8 cellular contexts compared by ENCODE assay signal in genomic region chr1:8169364-8170058, GRCh38.
DNase-seq lines count a peak whose midpoint lies in the region; ATAC-seq and TF ChIP-seq lines count a peak whose summit lies in the region.

No MANE protein-coding gene starts in this region.

- H2AFZ ChIP-seq in parathyroid adenoma: peak overlapping the region; percentile 45

- ATAC-seq in HG02759 (IDR thresholded peaks at IDR 0.05; ENCODE audit: unreplicated experiment) (peak; percentile 77), GM18511 (IDR thresholded peaks at IDR 0.05; ENCODE audit: unreplicated experiment) (no peak)
- peak; percentile 84 for ATAC-seq in activated T-helper 17 cell treated with anti-CD3 and anti-CD28 coated beads, Interleukin-2, amount 50 U/mL, for 72 hours (replicated peaks)

- no peaks in the 10 kb centered on the region for H3K27me3 Mint-ChIP-seq in activated T-helper 17 cell treated with anti-CD3 and anti-CD28 coated beads, Interleukin-2, amount 50 U/mL, for 72 hours

- peak overlapping the region; percentile 68 for H3K4me3 Mint-ChIP-seq in activated T-helper 17 cell treated with anti-CD3 and anti-CD28 coated beads, Interleukin-2, amount 50 U/mL, for 72 hours

- H3K4me1 Mint-ChIP-seq in activated T-helper 17 cell treated with anti-CD3 and anti-CD28 coated beads, Interleukin-2, amount 50 U/mL, for 72 hours: peaks cover 16% of the 10 kb centered on the region

- no peak for TF ChIP-seq CTCF in parathyroid adenoma (IDR thresholded peaks at IDR 0.05)

- no peaks in the 10 kb centered on the region for H3K9me3 ChIP-seq in parathyroid adenoma (ENCODE audit: control insufficient read depth, low read length)

- peak overlapping the region; percentile 91 for H3K27ac Mint-ChIP-seq in activated T-helper 17 cell treated with anti-CD3 and anti-CD28 coated beads, Interleukin-2, amount 50 U/mL, for 72 hours

- H3K36me3 Mint-ChIP-seq in activated T-helper 17 cell treated with anti-CD3 and anti-CD28 coated beads, Interleukin-2, amount 50 U/mL, for 72 hours (ENCODE audit: low read depth): no peaks in the 10 kb centered on the region

- H3K27ac ChIP-seq in parathyroid adenoma: peak overlapping the region; percentile 90

- no peak overlapping the region for H3K9ac ChIP-seq in parathyroid adenoma

- peak overlapping the region; percentile 48 for H3K4me3 ChIP-seq in parathyroid adenoma (ENCODE audit: low read depth, low read length)

- H3K9me3 Mint-ChIP-seq in activated T-helper 17 cell treated with anti-CD3 and anti-CD28 coated beads, Interleukin-2, amount 50 U/mL, for 72 hours: no peaks in the 10 kb centered on the region

- DNase-seq in GM03348 (ENCODE audit: low spot score) (peak; percentile 81), NCI-H446 (lab: John Stamatoyannopoulos, UW) (peak; percentile 64 to 92), foreskin melanocyte (peak; percentile 90), NOMO-1 treated with dmso at 0.1 percent for 144 hours (lab: John Stamatoyannopoulos, UW; ENCODE audit: unreplicated experiment) (no peak)

- H3K4me1 ChIP-seq in parathyroid adenoma: peaks cover 24% of the 10 kb centered on the region

- no peaks in the 10 kb centered on the region for H3K27me3 ChIP-seq in parathyroid adenoma (ENCODE audit: control insufficient read depth, insufficient read depth, low read length)

- H3K79me2 ChIP-seq in parathyroid adenoma: no peaks in the 10 kb centered on the region

- H3K4me2 ChIP-seq in parathyroid adenoma (ENCODE audit: low read length): peak overlapping the region; percentile 68

- H3K36me3 ChIP-seq in parathyroid adenoma (ENCODE audit: control insufficient read depth, insufficient read depth, low read length): no peaks in the 10 kb centered on the region
